In the genomic region with DNA sequence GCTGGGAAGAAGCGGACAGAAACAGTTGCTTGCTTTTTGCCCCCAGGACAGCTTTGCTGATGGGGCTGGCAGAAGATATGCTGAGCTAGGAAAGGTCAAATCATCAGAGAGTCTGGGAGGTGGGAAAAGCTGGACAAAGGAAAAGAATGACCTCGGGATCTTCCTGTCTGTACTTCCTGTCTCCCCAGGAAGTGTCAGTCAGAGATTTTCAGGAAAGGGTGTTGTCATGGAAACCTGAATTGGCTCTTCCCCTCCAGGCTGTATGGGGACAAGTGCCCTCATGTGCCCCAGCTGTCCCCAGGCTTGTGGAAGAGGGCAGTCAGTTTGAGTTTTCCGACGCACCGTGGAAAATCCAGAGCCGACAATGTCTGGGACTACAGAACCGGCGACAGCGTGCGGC, we compare ENCODE assay signal across 14 cellular contexts.
DNase-seq lines count a peak whose midpoint lies in the region; ATAC-seq and TF ChIP-seq lines count a peak whose summit lies in the region.
"Had no signal": no experiment of that assay in that cellular context is flagged by ENCODE, and none has a peak within 500 bp of the region (broad histone marks: within the 10 kb centered on the region; RNA-seq: fewer than 3 reads in every experiment).

No MANE protein-coding gene starts in this region.

- no peaks in the 10 kb centered on the region for H3K9me3 Mint-ChIP-seq in neural progenitor cell
- H3K9me3 Mint-ChIP-seq: dendritic cell treated with granulocyte-macrophage colony-stimulating factor and Interleukin-4, amounts not matched to agents 40 ng/mL and 50 ng/mL, for 4 days had no signal

- peaks cover 28% of the 10 kb centered on the region for H3K4me1 ChIP-seq in HEK293 (ENCODE audit: control insufficient read depth, insufficient read depth, low read length)
- peaks cover 27% of the 10 kb centered on the region for H3K4me1 ChIP-seq in neural progenitor cell
- H3K4me1 ChIP-seq in uterus: peaks cover 5 to 9% of the 10 kb centered on the region in 2 donors

- TF ChIP-seq CTCF in HEK293 (tag by site-specific recombination; IDR thresholded peaks at IDR 0.05) (no peak), neural progenitor cell (IDR thresholded peaks at IDR 0.05) (no peak), uterus (IDR thresholded peaks at IDR 0.05) (no peak)

- peak overlapping the region; percentile 57 for H2AFZ ChIP-seq in neural progenitor cell (replicated peaks)

- H3K4me3 ChIP-seq in HEK293 (ENCODE audit: low read depth, low read length) (no peak overlapping the region), neural progenitor cell (no peak overlapping the region), uterus (no peak overlapping the region)
- H3K4me3 ChIP-seq: ascending aorta, spleen, stomach had no signal

- H3K9me3 ChIP-seq in HEK293 (ENCODE audit: control insufficient read depth, insufficient read depth, low read depth, low read length) (no peaks in the 10 kb centered on the region), neural progenitor cell (ENCODE audit: low read depth) (no peaks in the 10 kb centered on the region), uterus (no peaks in the 10 kb centered on the region)
- H3K9me3 ChIP-seq: ascending aorta, spleen, stomach had no signal

- CTCF ChIA-PET in HEK293 (lab: Yijun Ruan, JAX): interaction anchor here (1.0 kb wide), 2 partner anchors 9 to 46 kb away, joined by 3 to 5 read pairs; no protein-coding TSS in a partner anchor

- POLR2A ChIA-PET in HEK293 (lab: Yijun Ruan, JAX): no interaction called here

- no peaks in the 10 kb centered on the region for H3K36me3 Mint-ChIP-seq in neural progenitor cell

- H3K4me3 Mint-ChIP-seq in neural progenitor cell: no peak overlapping the region
- H3K4me3 Mint-ChIP-seq: dendritic cell treated with granulocyte-macrophage colony-stimulating factor and Interleukin-4, amounts not matched to agents 40 ng/mL and 50 ng/mL, for 4 days had no signal

- H3K27ac ChIP-seq in HEK293 (ENCODE audit: extremely low read depth, low read depth, low read length) (no peak overlapping the region), neural progenitor cell (no peak overlapping the region), uterus (no peak overlapping the region)
- H3K27ac ChIP-seq: spleen, stomach had no signal

- no peaks in the 10 kb centered on the region for H3K36me3 ChIP-seq in HEK293 (ENCODE audit: control insufficient read depth in 2 of 2, insufficient read depth in 1 of 2, low read length in 2 of 2)
- no peaks in the 10 kb centered on the region for H3K36me3 ChIP-seq in neural progenitor cell
- H3K36me3 ChIP-seq in uterus: no peaks in the 10 kb centered on the region
- H3K36me3 ChIP-seq: ascending aorta, spleen, stomach had no signal

- peaks cover 65% of the 10 kb centered on the region for H3K4me1 Mint-ChIP-seq in neural progenitor cell

- no peaks in the 10 kb centered on the region for H4K20me1 ChIP-seq in neural progenitor cell (ENCODE audit: low read depth)

- TF ChIP-seq POLR2A in uterus (IDR thresholded peaks at IDR 0.05): no peak

- H3F3A ChIP-seq in neural progenitor cell (ENCODE audit: low read depth): no peaks in the 10 kb centered on the region

- no peaks in the 10 kb centered on the region for H3K79me2 ChIP-seq in neural progenitor cell (ENCODE audit: low read depth)

- ATAC-seq in HG02678 (IDR thresholded peaks at IDR 0.05; ENCODE audit: unreplicated experiment): no peak

- H3K4me2 ChIP-seq in neural progenitor cell: no peak overlapping the region

- intact Hi-C loops in uterus (cut with DNase I; ENCODE audit: low total_unique reads): loop anchor here (10.0 kb wide), 1 partner anchor 106 kb away; no protein-coding TSS in a partner anchor

- no peak overlapping the region for H3K9ac ChIP-seq in neural progenitor cell

- H3K27me3 ChIP-seq in neural progenitor cell: no peaks in the 10 kb centered on the region
- H3K27me3 ChIP-seq in uterus: no peaks in the 10 kb centered on the region
- H3K27me3 ChIP-seq: ascending aorta, spleen, stomach had no signal

- no peaks in the 10 kb centered on the region for H3K27me3 Mint-ChIP-seq in neural progenitor cell (ENCODE audit: insufficient read depth, low read depth)

- H3K27ac Mint-ChIP-seq in neural progenitor cell: peak overlapping the region; percentile 96
- H3K27ac Mint-ChIP-seq: dendritic cell treated with granulocyte-macrophage colony-stimulating factor and Interleukin-4, amounts not matched to agents 40 ng/mL and 50 ng/mL, for 4 days had no signal

- peak; percentile 20 for DNase-seq in NCI-H774 (lab: John Stamatoyannopoulos, UW)
- DNase-seq in glomerular endothelial cell (ENCODE audit: extremely low read depth, low read depth, low spot score): peak; percentile 12
- no peak for DNase-seq in neural progenitor cell (ENCODE audit: low spot score)
- DNase-seq in COLO829 (ENCODE audit: low spot score): no peak
- no peak for DNase-seq in uterus
- DNase-seq: activated gamma-delta T cell, C1 segment of cervical spinal cord, nucleus accumbens, spleen, stomach had no signal

TF ChIP-seq in HEK293, 187 proteins besides CTCF, POLR2A, EP300 and RAD21:
- TF ChIP-seq IKZF3 (tag by site-specific recombination; IDR thresholded peaks at IDR 0.05) (peak; percentile 43; the same call in 1 of the 2 replicates), ZNF394 (tag by site-specific recombination; IDR thresholded peaks at IDR 0.05; ENCODE audit: borderline replicate concordance) (no peak), ZNF600 (tag by site-specific recombination; IDR thresholded peaks at IDR 0.05) (0 out of 2 replicates have a peak, but pooled peaks have one; percentile 14), ZNF473 (tag by site-specific recombination; IDR thresholded peaks at IDR 0.05) (no peak)

Comparison
In these comparisons a context has a peak if more than half of its experiments do, and no peak if none do; other contexts are left out.
1. DNase-seq: peak in NCI-H774 (single experiment) and glomerular endothelial cell (single experiment); none in neural progenitor cell (single experiment), COLO829 (single experiment) and uterus (0 of 2).